ENCODE assay signal across 8 cellular contexts in genomic region chr22:31943206-31943975, GRCh38. TPM values are rescaled to one million over a fixed set of nuclear protein-coding genes. Genes with fewer than 3 reads are reported as not detected.
DNase-seq lines count a peak whose midpoint lies in the region; ATAC-seq and TF ChIP-seq lines count a peak whose summit lies in the region.

No MANE protein-coding gene starts in this region.

- no peaks in the 10 kb centered on the region for H3K9me3 ChIP-seq in BLaER1
- no peaks in the 10 kb centered on the region for H3K9me3 ChIP-seq in Loucy (ENCODE audit: insufficient read depth, low read depth, low read length)
- H3K9me3 ChIP-seq in effector memory CD4-positive, alpha-beta T cell (ENCODE audit: control insufficient read depth, low read length), result no peaks in the 10 kb centered on the region
- H3K9me3 ChIP-seq in neuron (ENCODE audit: low read length), result no peaks in the 10 kb centered on the region

- H2AFZ ChIP-seq in Loucy (ENCODE audit: low read length) (peak overlapping the region; percentile 88), neuron (ENCODE audit: low read depth, low read length) (peak overlapping the region; percentile 29)

- no peaks in the 10 kb centered on the region for H3K9me2 ChIP-seq in Loucy (replicated peaks; ENCODE audit: low read depth, low read length)

- no peak for DNase-seq in effector memory CD4-positive, alpha-beta T cell
- no peak for DNase-seq in NCI-H524 (lab: John Stamatoyannopoulos, UW)
- DNase-seq in mesenteric fat pad (ENCODE audit: low spot score), result no peak

- peaks cover 39% of the 10 kb centered on the region for H3K79me2 ChIP-seq in Loucy (ENCODE audit: insufficient read depth, low read length)

- H3K4me3 ChIP-seq in BLaER1 (peak overlapping the region; percentile 96), Loucy (ENCODE audit: low read length, poor library complexity, severe bottlenecking) (peak overlapping the region; percentile 95), neuron (ENCODE audit: low read length) (peak overlapping the region; percentile 59)
- H3K4me3 ChIP-seq in effector memory CD4-positive, alpha-beta T cell (ENCODE audit: insufficient read depth, low read depth, low read length, poor library complexity, severe bottlenecking), result peak overlapping the region; percentile 76

- ATAC-seq in GM19452 (IDR thresholded peaks at IDR 0.05; ENCODE audit: unreplicated experiment), result no peak
- ATAC-seq in GM21825 (IDR thresholded peaks at IDR 0.05; ENCODE audit: unreplicated experiment), result no peak

- no peaks in the 10 kb centered on the region for H3K27me3 ChIP-seq in BLaER1
- no peaks in the 10 kb centered on the region for H3K27me3 ChIP-seq in Loucy (ENCODE audit: insufficient read depth, low read length, poor library complexity, severe bottlenecking)
- H3K27me3 ChIP-seq in effector memory CD4-positive, alpha-beta T cell (replicated peaks; ENCODE audit: control insufficient read depth, insufficient read depth, low read length, poor library complexity, severe bottlenecking), result no peaks in the 10 kb centered on the region
- no peaks in the 10 kb centered on the region for H3K27me3 ChIP-seq in neuron (ENCODE audit: insufficient read depth, low read length)

- H3K36me3 ChIP-seq in BLaER1, result peaks cover 14% of the 10 kb centered on the region
- H3K36me3 ChIP-seq in Loucy (ENCODE audit: insufficient read depth, low read length), result peaks cover 8% of the 10 kb centered on the region; the same call in 1 of the 2 replicates
- peaks cover 9% of the 10 kb centered on the region for H3K36me3 ChIP-seq in effector memory CD4-positive, alpha-beta T cell (ENCODE audit: control insufficient read depth, insufficient read depth, low read length)
- H3K36me3 ChIP-seq in neuron (ENCODE audit: insufficient read depth, low read length), result peaks cover 15% of the 10 kb centered on the region

- H3K4me2 ChIP-seq in BLaER1 (peak overlapping the region; percentile 80), Loucy (ENCODE audit: low read depth, low read length, poor library complexity, severe bottlenecking) (peak overlapping the region; percentile 76)

- H3K9ac ChIP-seq in BLaER1, result peak overlapping the region; percentile 99
- peak overlapping the region; percentile 73 for H3K9ac ChIP-seq in Loucy (ENCODE audit: low read depth, low read length, poor library complexity, severe bottlenecking)

- H4K20me1 ChIP-seq in BLaER1 (peaks cover 34% of the 10 kb centered on the region), Loucy (ENCODE audit: insufficient read depth, low read length, poor library complexity, severe bottlenecking) (peaks cover 35% of the 10 kb centered on the region)

- TF ChIP-seq CTCF in Loucy (conservative IDR thresholded peaks at IDR 0.05; ENCODE audit: low read length), result no peak

- no peaks in the 10 kb centered on the region for H3F3A ChIP-seq in Loucy (ENCODE audit: low read depth)

- H3K4me1 ChIP-seq in BLaER1, result peaks cover 37% of the 10 kb centered on the region
- H3K4me1 ChIP-seq in Loucy (ENCODE audit: insufficient read depth, low read length, poor library complexity, severe bottlenecking), result peaks cover 40% of the 10 kb centered on the region
- H3K4me1 ChIP-seq in effector memory CD4-positive, alpha-beta T cell (ENCODE audit: control insufficient read depth, insufficient read depth, low read length, poor library complexity, severe bottlenecking), result peaks cover 11% of the 10 kb centered on the region
- peaks cover 23% of the 10 kb centered on the region for H3K4me1 ChIP-seq in neuron (ENCODE audit: insufficient read depth, low read length)

- peak overlapping the region; percentile 98 for H3K27ac ChIP-seq in BLaER1
- H3K27ac ChIP-seq in effector memory CD4-positive, alpha-beta T cell (ENCODE audit: insufficient read depth, low read length, poor library complexity, severe bottlenecking), result peak overlapping the region; percentile 83

RNA-seq across cellular contexts. Expression of gene YWHAH, which starts 0.9 kb away (rescaled TPM):
- 125 TPM for total RNA-seq in mesenteric fat pad
